ENCODE assay signal across 18 cellular contexts in the genomic region with DNA sequence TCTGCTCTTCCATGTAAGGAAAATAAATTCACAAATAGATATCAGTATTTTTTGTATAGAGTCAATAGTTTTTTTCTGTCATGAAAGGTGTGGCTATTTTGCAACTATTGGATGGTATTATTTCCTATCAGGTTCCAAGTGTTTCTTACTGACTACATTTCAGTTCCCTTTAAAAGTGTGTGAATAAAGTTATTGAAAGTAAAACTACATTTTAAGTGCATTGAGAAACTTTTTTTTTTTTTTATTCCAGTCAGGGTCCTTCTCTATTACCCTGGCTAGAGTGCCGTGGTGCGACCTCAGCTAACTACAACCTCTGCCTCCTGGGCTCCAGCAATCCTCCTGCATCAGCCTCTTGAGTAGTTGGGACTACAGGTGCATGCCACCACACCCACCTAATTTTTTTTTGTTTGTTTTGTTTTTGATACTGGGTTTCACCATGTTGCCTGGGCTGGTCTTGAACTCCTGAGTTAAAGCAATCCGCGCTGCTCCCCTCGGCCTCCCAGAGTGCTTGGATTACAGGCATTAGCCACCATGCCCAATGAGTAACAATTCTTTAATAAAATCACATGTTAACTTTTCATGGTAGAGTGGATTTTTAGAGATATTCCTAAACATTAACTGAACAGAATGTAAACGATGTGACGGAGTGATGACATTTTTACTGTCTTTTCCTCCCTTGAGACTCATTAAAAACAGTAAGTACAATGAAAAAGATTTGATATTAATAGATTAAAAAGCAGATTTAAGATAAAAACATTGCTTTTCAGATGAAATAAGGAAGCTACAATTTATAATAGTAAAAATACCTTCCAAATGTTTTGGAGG.
DNase-seq lines count a peak whose midpoint lies in the region; ATAC-seq and TF ChIP-seq lines count a peak whose summit lies in the region.
"Had no signal": no experiment of that assay in that cellular context is flagged by ENCODE, and none has a peak within 500 bp of the region (broad histone marks: within the 10 kb centered on the region; RNA-seq: fewer than 3 reads in every experiment).

No MANE protein-coding gene starts in this region.

- ATAC-seq in activated naive CD8-positive, alpha-beta T cell treated with anti-CD3 and anti-CD28 coated beads, Interleukin-2, amount 50 U/mL, for 24 hours: no peak
- no peak for ATAC-seq in T-helper 17 cell
- ATAC-seq in memory B cell (ENCODE audit: low read depth): no peak
- ATAC-seq in HG02885 (IDR thresholded peaks at IDR 0.05; ENCODE audit: poor library complexity, unreplicated experiment): no peak
- no peak for ATAC-seq in GM19395 (IDR thresholded peaks at IDR 0.05; ENCODE audit: unreplicated experiment)

- H3K4me1 Mint-ChIP-seq in activated naive CD8-positive, alpha-beta T cell treated with anti-CD3 and anti-CD28 coated beads for 36 hours: peaks cover 9% of the 10 kb centered on the region
- H3K4me1 Mint-ChIP-seq in activated naive CD8-positive, alpha-beta T cell treated with anti-CD3 and anti-CD28 coated beads, Interleukin-2, amount 50 U/mL, for 24 hours: peaks cover 8% of the 10 kb centered on the region
- H3K4me1 Mint-ChIP-seq in T-helper 17 cell: peaks cover 10% of the 10 kb centered on the region
- peaks cover 3% of the 10 kb centered on the region for H3K4me1 Mint-ChIP-seq in memory B cell

- no peak for TF ChIP-seq POLR2A in erythroblast (IDR thresholded peaks at IDR 0.05; ENCODE audit: low read length)

- peak overlapping the region; percentile 16 for H3K27ac Mint-ChIP-seq in activated naive CD8-positive, alpha-beta T cell treated with anti-CD3 and anti-CD28 coated beads for 36 hours
- H3K27ac Mint-ChIP-seq in activated naive CD8-positive, alpha-beta T cell treated with anti-CD3 and anti-CD28 coated beads, Interleukin-2, amount 50 U/mL, for 24 hours: no peak overlapping the region
- H3K27ac Mint-ChIP-seq in T-helper 17 cell: peak overlapping the region; percentile 76
- H3K27ac Mint-ChIP-seq in memory B cell: peak overlapping the region; percentile 80

- H3K27me3 Mint-ChIP-seq in activated naive CD8-positive, alpha-beta T cell treated with anti-CD3 and anti-CD28 coated beads for 36 hours: no peaks in the 10 kb centered on the region
- H3K27me3 Mint-ChIP-seq in activated naive CD8-positive, alpha-beta T cell treated with anti-CD3 and anti-CD28 coated beads, Interleukin-2, amount 50 U/mL, for 24 hours: no peaks in the 10 kb centered on the region
- H3K27me3 Mint-ChIP-seq in T-helper 17 cell (no peaks in the 10 kb centered on the region), memory B cell (no peaks in the 10 kb centered on the region)
- H3K27me3 Mint-ChIP-seq: CD4-positive, alpha-beta T cell had no signal

- no peak overlapping the region for H3K4me3 Mint-ChIP-seq in activated naive CD8-positive, alpha-beta T cell treated with anti-CD3 and anti-CD28 coated beads for 36 hours
- H3K4me3 Mint-ChIP-seq in activated naive CD8-positive, alpha-beta T cell treated with anti-CD3 and anti-CD28 coated beads, Interleukin-2, amount 50 U/mL, for 24 hours: no peak overlapping the region
- H3K4me3 Mint-ChIP-seq in T-helper 17 cell (no peak overlapping the region), memory B cell (no peak overlapping the region)
- H3K4me3 Mint-ChIP-seq: CD4-positive, alpha-beta T cell had no signal

- DNase-seq in activated naive CD8-positive, alpha-beta T cell treated with anti-CD3 and anti-CD28 coated beads for 36 hours: no peak
- no peak for DNase-seq in activated naive CD8-positive, alpha-beta T cell treated with anti-CD3 and anti-CD28 coated beads, Interleukin-2, amount 50 U/mL, for 24 hours
- DNase-seq in T-helper 17 cell: no peak
- no peak for DNase-seq in memory B cell (ENCODE audit: low spot score in 2 of 2)
- no peak for DNase-seq in erythroblast (lab: John Stamatoyannopoulos, UW)
- DNase-seq: CD4-positive, alpha-beta T cell; COR-L47; DMS 273 treated with DMSO at 0.1 percent for 48 hours; DMS79 treated with DMSO at 0.1 percent for 48 hours; MG63; NCI-H1417 treated with DMSO at 0.1 percent for 48 hours; NCI-H187; PC-9; RPMI8226; SHP77; SW 1271 had no signal

- H3K9me3 ChIP-seq in T-helper 17 cell (ENCODE audit: control insufficient read depth, low read length, poor library complexity, severe bottlenecking): no peaks in the 10 kb centered on the region
- H3K9me3 ChIP-seq: MG63 had no signal

- H3K9me3 Mint-ChIP-seq in activated naive CD8-positive, alpha-beta T cell treated with anti-CD3 and anti-CD28 coated beads for 36 hours: no peaks in the 10 kb centered on the region
- H3K9me3 Mint-ChIP-seq in activated naive CD8-positive, alpha-beta T cell treated with anti-CD3 and anti-CD28 coated beads, Interleukin-2, amount 50 U/mL, for 24 hours: no peaks in the 10 kb centered on the region
- H3K9me3 Mint-ChIP-seq in memory B cell: no peaks in the 10 kb centered on the region
- H3K9me3 Mint-ChIP-seq: CD4-positive, alpha-beta T cell had no signal

- H3K36me3 Mint-ChIP-seq in activated naive CD8-positive, alpha-beta T cell treated with anti-CD3 and anti-CD28 coated beads for 36 hours: no peaks in the 10 kb centered on the region
- no peaks in the 10 kb centered on the region for H3K36me3 Mint-ChIP-seq in activated naive CD8-positive, alpha-beta T cell treated with anti-CD3 and anti-CD28 coated beads, Interleukin-2, amount 50 U/mL, for 24 hours (ENCODE audit: low read depth)
- H3K36me3 Mint-ChIP-seq in T-helper 17 cell (ENCODE audit: low read depth): no peaks in the 10 kb centered on the region
- peaks cover 4% of the 10 kb centered on the region for H3K36me3 Mint-ChIP-seq in memory B cell
